14 cellular contexts compared by ENCODE assay signal in the genomic region with DNA sequence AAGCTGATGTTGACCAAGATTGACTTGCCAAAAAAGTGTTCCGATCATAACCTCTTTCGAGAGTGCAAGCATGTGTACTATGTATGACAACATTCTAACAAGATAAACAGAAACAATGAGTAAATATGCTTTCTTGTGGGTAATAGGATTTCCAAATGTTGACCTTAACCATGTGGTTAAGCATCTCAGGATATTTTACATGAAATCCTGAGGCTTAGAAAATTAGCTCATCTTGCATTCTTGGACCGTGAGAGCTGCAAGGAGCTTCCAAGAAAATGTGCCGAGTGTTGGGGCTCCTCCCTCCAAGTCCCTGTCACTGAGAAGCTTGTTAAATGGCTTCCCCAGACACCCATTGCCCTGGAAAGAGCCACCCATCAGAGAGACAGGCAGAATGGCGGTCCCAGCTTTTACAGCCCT. TPM values are rescaled to one million over a fixed set of nuclear protein-coding genes. Genes with fewer than 3 reads are reported as not detected.
A peak's percentile ranks its signal among the peaks of the same experiment; 100 is the strongest.
DNase-seq lines count a peak whose midpoint lies in the region; ATAC-seq and TF ChIP-seq lines count a peak whose summit lies in the region.
"Had no signal": no experiment of that assay in that cellular context is flagged by ENCODE, and none has a peak within 500 bp of the region (broad histone marks: within the 10 kb centered on the region; RNA-seq: fewer than 3 reads in every experiment).

No MANE protein-coding gene starts in this region.

- ATAC-seq in Right ventricle myocardium superior (ENCODE audit: poor library complexity) (peak; percentile 60), HG03571 (IDR thresholded peaks at IDR 0.05; ENCODE audit: unreplicated experiment) (no peak)
- ATAC-seq in stimulated activated memory B cell treated with anti-CD40 and anti-IgM and Interleukin-4, amounts not matched to agents 10 μg/mL and 1 μg/mL and 100 μg/mL, for 72 hours = no peak
- ATAC-seq: SK-N-SH treated with all-trans-retinoic acid at 6 μM for 48 hours had no signal

- H3K27ac Mint-ChIP-seq in nephron = peak overlapping the region; percentile 96 to 99 (median 97)
- no peak overlapping the region for H3K27ac Mint-ChIP-seq in stimulated activated memory B cell treated with anti-CD40 and anti-IgM and Interleukin-4, amounts not matched to agents 10 μg/mL and 1 μg/mL and 100 μg/mL, for 72 hours

- H3K27me3 Mint-ChIP-seq in nephron (ENCODE audit: low read depth) = no peaks in the 10 kb centered on the region
- no peaks in the 10 kb centered on the region for H3K27me3 Mint-ChIP-seq in stimulated activated memory B cell treated with anti-CD40 and anti-IgM and Interleukin-4, amounts not matched to agents 10 μg/mL and 1 μg/mL and 100 μg/mL, for 72 hours

- no peaks in the 10 kb centered on the region for H3K9me3 ChIP-seq in MM.1S (replicated peaks; ENCODE audit: insufficient read depth, low read length)
- H3K9me3 ChIP-seq: neutrophil, thyroid gland had no signal

- H3F3A ChIP-seq in MM.1S (ENCODE audit: insufficient read depth, low read length) = no peaks in the 10 kb centered on the region

- no peaks in the 10 kb centered on the region for H3K79me2 ChIP-seq in MM.1S (ENCODE audit: low read length)

- H3K4me2 ChIP-seq in MM.1S (ENCODE audit: low read depth, low read length) = no peak overlapping the region

- TF ChIP-seq CTCF in fibroblast of the aortic adventitia (IDR thresholded peaks at IDR 0.05; ENCODE audit: insufficient read depth, low read length) = no peak
- no peak for TF ChIP-seq CTCF in nephron (IDR thresholded peaks at IDR 0.05; ENCODE audit: unreplicated experiment in 3 of 3)
- TF ChIP-seq CTCF in MM.1S (IDR thresholded peaks at IDR 0.05; ENCODE audit: low read length) = no peak

- H4K20me1 ChIP-seq in MM.1S (ENCODE audit: insufficient read depth, low read length) = no peaks in the 10 kb centered on the region

- H3K27me3 ChIP-seq in MM.1S (replicated peaks; ENCODE audit: insufficient read depth, low read length) = no peaks in the 10 kb centered on the region
- H3K27me3 ChIP-seq: neutrophil, thyroid gland had no signal

- peaks cover 8% of the 10 kb centered on the region for H3K4me1 ChIP-seq in MM.1S (ENCODE audit: low read length)
- H3K4me1 ChIP-seq: thyroid gland had no signal

- no peaks in the 10 kb centered on the region for H3K9me2 ChIP-seq in MM.1S (replicated peaks; ENCODE audit: insufficient read depth, low read length)

- no peak overlapping the region for H3K27ac ChIP-seq in MM.1S (ENCODE audit: low read length)
- H3K27ac ChIP-seq: neutrophil, thyroid gland had no signal

- intact Hi-C loops in Right ventricle myocardium superior (cut with DNase I) (no loop called here), cardiac septum (cut with DNase I) (no loop called here)

- peaks cover 37% of the 10 kb centered on the region for H3K4me1 Mint-ChIP-seq in nephron
- H3K4me1 Mint-ChIP-seq in stimulated activated memory B cell treated with anti-CD40 and anti-IgM and Interleukin-4, amounts not matched to agents 10 μg/mL and 1 μg/mL and 100 μg/mL, for 72 hours = no peaks in the 10 kb centered on the region

- no peak for DNase-seq in Right ventricle myocardium superior
- no peak for DNase-seq in cardiac septum (ENCODE audit: low spot score)
- DNase-seq in fibroblast of the aortic adventitia (ENCODE audit: low read depth) = peak; percentile 88
- no peak for DNase-seq in MM.1S
- no peak for DNase-seq in SK-N-DZ (ENCODE audit: low spot score)
- DNase-seq: activated naive CD4-positive, alpha-beta T cell treated with anti-CD3 and anti-CD28 coated beads, Interleukin-2, amount 50 U/mL, for 16 hours; effector CD8-positive, alpha-beta T cell; NCI-H1048; thyroid gland had no signal

- no peaks in the 10 kb centered on the region for H3K36me3 ChIP-seq in MM.1S (replicated peaks; ENCODE audit: insufficient read depth, low read length)
- H3K36me3 ChIP-seq: neutrophil, thyroid gland had no signal

- H2AFZ ChIP-seq in MM.1S (ENCODE audit: low read length) = no peak overlapping the region

- no peaks in the 10 kb centered on the region for H3K36me3 Mint-ChIP-seq in nephron (ENCODE audit: low read depth)
- no peaks in the 10 kb centered on the region for H3K36me3 Mint-ChIP-seq in stimulated activated memory B cell treated with anti-CD40 and anti-IgM and Interleukin-4, amounts not matched to agents 10 μg/mL and 1 μg/mL and 100 μg/mL, for 72 hours

- peak overlapping the region in 1 of 3 experiments; percentile 4 for H3K4me3 Mint-ChIP-seq in nephron
- H3K4me3 Mint-ChIP-seq in stimulated activated memory B cell treated with anti-CD40 and anti-IgM and Interleukin-4, amounts not matched to agents 10 μg/mL and 1 μg/mL and 100 μg/mL, for 72 hours = no peak overlapping the region

- H3K9me3 Mint-ChIP-seq in nephron = no peaks in the 10 kb centered on the region
- no peaks in the 10 kb centered on the region for H3K9me3 Mint-ChIP-seq in stimulated activated memory B cell treated with anti-CD40 and anti-IgM and Interleukin-4, amounts not matched to agents 10 μg/mL and 1 μg/mL and 100 μg/mL, for 72 hours

- H3K9ac ChIP-seq in MM.1S (ENCODE audit: low read length) = no peak overlapping the region

- H3K4me3 ChIP-seq in fibroblast of the aortic adventitia (ENCODE audit: low read depth, low read length) (no peak overlapping the region), MM.1S (ENCODE audit: low read length) (no peak overlapping the region)
- H3K4me3 ChIP-seq: thyroid gland had no signal

RNA-seq across cellular contexts. Expression of gene C3orf20, which starts 50.1 kb away (rescaled TPM):
- total RNA-seq in Right ventricle myocardium superior (not detected), cardiac septum (0.32 TPM), fibroblast of the aortic adventitia (ENCODE audit: low replicate concordance) (not detected in 2 replicates)
- not detected in 2 replicates for polyA plus RNA-seq in SK-N-DZ (2014; cell fraction: cytosol; rRNA removed)
- polyA plus RNA-seq in SK-N-DZ (2014; cell fraction: nucleus; rRNA removed) = not detected in 2 replicates
